Comparison of ENCODE assay signal across 21 cellular contexts in genomic region chr5:124474821-124475220, GRCh38.
"Had no signal": no experiment of that assay in that cellular context is flagged by ENCODE, and none has a peak within 500 bp of the region (broad histone marks: within the 10 kb centered on the region; RNA-seq: fewer than 3 reads in every experiment).

No MANE protein-coding gene starts in this region.

- H3K27ac ChIP-seq: left lung, neutrophil, parathyroid adenoma, tibial nerve, uterus had no signal

- H2AFZ ChIP-seq: parathyroid adenoma had no signal

- H3K4me3 Mint-ChIP-seq: activated CD4-positive, alpha-beta T cell treated with anti-CD3 and anti-CD28 coated beads, Interleukin-2, amount 10 ng/mL, durations not matched to agents 24 days and 14 days; activated CD8-positive, alpha-beta T cell treated with anti-CD3 and anti-CD28 coated beads, Interleukin-2, amount 10 ng/mL, durations not matched to agents 7 days and 5 days; activated naive CD8-positive, alpha-beta T cell; activated T-cell treated with anti-CD3 and anti-CD28 coated beads, Interleukin-2, amount 50 U/mL, for 72 hours; dendritic cell treated with granulocyte-macrophage colony-stimulating factor and Interleukin-4, amounts not matched to agents 40 ng/mL and 50 ng/mL, for 4 days; effector memory CD8-positive, alpha-beta T cell; naive B cell; stimulated activated memory B cell treated with anti-CD40 and anti-IgM and Interleukin-4, amounts not matched to agents 10 μg/mL and 1 μg/mL and 100 μg/mL, for 72 hours had no signal

- H3K27ac Mint-ChIP-seq: activated CD4-positive, alpha-beta T cell treated with anti-CD3 and anti-CD28 coated beads, Interleukin-2, amount 10 ng/mL, durations not matched to agents 24 days and 14 days; activated CD8-positive, alpha-beta T cell treated with anti-CD3 and anti-CD28 coated beads, Interleukin-2, amount 10 ng/mL, durations not matched to agents 7 days and 5 days; activated naive CD8-positive, alpha-beta T cell; activated T-cell treated with anti-CD3 and anti-CD28 coated beads, Interleukin-2, amount 50 U/mL, for 72 hours; dendritic cell treated with granulocyte-macrophage colony-stimulating factor and Interleukin-4, amounts not matched to agents 40 ng/mL and 50 ng/mL, for 4 days; effector memory CD8-positive, alpha-beta T cell; naive B cell; stimulated activated memory B cell treated with anti-CD40 and anti-IgM and Interleukin-4, amounts not matched to agents 10 μg/mL and 1 μg/mL and 100 μg/mL, for 72 hours had no signal

- DNase-seq: activated CD4-positive, alpha-beta T cell treated with anti-CD3 and anti-CD28 coated beads, Interleukin-2, amount 10 ng/mL, durations not matched to agents 24 days and 14 days; activated CD4-positive, CD25-positive, alpha-beta regulatory T cell; activated CD8-positive, alpha-beta memory T cell treated with anti-CD3 and anti-CD28 coated beads, Interleukin-2, amount 50 U/mL, for 4 hours; activated CD8-positive, alpha-beta T cell treated with anti-CD3 and anti-CD28 coated beads, Interleukin-2, amount 10 ng/mL, durations not matched to agents 7 days and 5 days; activated gamma-delta T cell treated with Interleukin-2 at 50 U/mL for 16 hours; activated T-cell treated with anti-CD3 and anti-CD28 coated beads, Interleukin-2, amount 50 U/mL, for 72 hours; aorta; effector memory CD8-positive, alpha-beta T cell; hippocampal formation; kidney; left lung; naive B cell; retina; stimulated activated CD4-positive, alpha-beta T cell treated with anti-CD3 and anti-CD28 coated beads, Interleukin-2, amount 100 ng/mL, for 48 hours; uterus had no signal

- H3K36me3 Mint-ChIP-seq: activated naive CD8-positive, alpha-beta T cell; naive B cell; stimulated activated memory B cell treated with anti-CD40 and anti-IgM and Interleukin-4, amounts not matched to agents 10 μg/mL and 1 μg/mL and 100 μg/mL, for 72 hours had no signal

- H3K9me3 ChIP-seq: left lung, neutrophil, tibial nerve, uterus had no signal

- H3K4me3 ChIP-seq: left lung, tibial nerve, uterus had no signal

- FAIRE-seq: kidney had no signal

- H3K9me3 Mint-ChIP-seq: dendritic cell treated with granulocyte-macrophage colony-stimulating factor and Interleukin-4, amounts not matched to agents 40 ng/mL and 50 ng/mL, for 4 days; stimulated activated memory B cell treated with anti-CD40 and anti-IgM and Interleukin-4, amounts not matched to agents 10 μg/mL and 1 μg/mL and 100 μg/mL, for 72 hours had no signal

- H3K36me3 ChIP-seq: left lung, neutrophil, tibial nerve, uterus had no signal

- H3K27me3 ChIP-seq: left lung, neutrophil, tibial nerve, uterus had no signal

- H3K79me2 ChIP-seq: parathyroid adenoma had no signal

- H3K4me1 Mint-ChIP-seq: activated CD4-positive, alpha-beta T cell treated with anti-CD3 and anti-CD28 coated beads, Interleukin-2, amount 10 ng/mL, durations not matched to agents 24 days and 14 days; naive B cell; stimulated activated memory B cell treated with anti-CD40 and anti-IgM and Interleukin-4, amounts not matched to agents 10 μg/mL and 1 μg/mL and 100 μg/mL, for 72 hours had no signal

- H3K4me1 ChIP-seq: left lung, parathyroid adenoma, tibial nerve, uterus had no signal

- H3K27me3 Mint-ChIP-seq: activated CD4-positive, alpha-beta T cell treated with anti-CD3 and anti-CD28 coated beads, Interleukin-2, amount 10 ng/mL, durations not matched to agents 24 days and 14 days; activated naive CD8-positive, alpha-beta T cell; dendritic cell treated with granulocyte-macrophage colony-stimulating factor and Interleukin-4, amounts not matched to agents 40 ng/mL and 50 ng/mL, for 4 days; effector memory CD8-positive, alpha-beta T cell; naive B cell; stimulated activated memory B cell treated with anti-CD40 and anti-IgM and Interleukin-4, amounts not matched to agents 10 μg/mL and 1 μg/mL and 100 μg/mL, for 72 hours had no signal

- H3K9ac ChIP-seq: parathyroid adenoma had no signal
